ENCODE assay signal across 15 cellular contexts in the genomic region with DNA sequence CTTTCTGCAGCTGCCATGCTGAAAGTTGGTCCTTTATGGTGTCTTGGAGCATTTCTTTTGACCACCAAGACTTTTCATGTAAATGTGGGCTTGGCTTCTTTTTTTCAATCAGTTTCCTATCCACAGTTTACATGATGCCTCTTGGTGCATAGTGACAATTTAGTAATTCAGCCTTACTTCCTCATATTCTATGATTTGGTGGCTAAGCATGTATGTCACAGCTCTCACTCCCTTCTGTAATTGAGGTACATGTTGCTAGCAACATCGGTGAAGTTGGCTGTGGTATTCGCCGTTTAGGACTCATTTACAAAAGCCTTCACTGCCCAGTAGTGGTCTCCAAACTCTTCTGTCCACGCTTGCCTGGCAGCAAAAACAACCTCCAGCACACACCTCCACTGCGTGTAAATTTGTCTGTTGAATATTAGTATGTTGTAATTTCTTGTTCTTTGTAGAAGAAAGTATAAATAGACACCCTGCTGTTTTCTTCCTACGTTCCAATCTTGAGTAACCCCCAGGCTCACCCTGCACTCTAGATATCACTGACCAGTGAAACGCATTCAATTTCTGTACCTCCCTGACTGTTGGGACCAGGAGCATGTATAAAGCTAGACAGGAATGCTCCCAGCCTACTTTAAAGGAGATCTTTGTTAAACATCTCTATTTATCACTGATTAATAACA.
DNase-seq lines count a peak whose midpoint lies in the region; ATAC-seq and TF ChIP-seq lines count a peak whose summit lies in the region.
"Had no signal": no experiment of that assay in that cellular context is flagged by ENCODE, and none has a peak within 500 bp of the region (broad histone marks: within the 10 kb centered on the region; RNA-seq: fewer than 3 reads in every experiment).

No MANE protein-coding gene starts in this region.

- peaks cover 6 to 25% of the 10 kb centered on the region in 2 donors for H3K36me3 Mint-ChIP-seq in stimulated activated naive B cell treated with anti-CD40 and anti-IgM and Interleukin-4, amounts not matched to agents 10 μg/mL and 1 μg/mL and 100 μg/mL, for 72 hours

- intact Hi-C loops in left ventricle myocardium inferior (cut with micrococcal nuclease), result no loop called here
- intact Hi-C loops in Right ventricle myocardium inferior (cut with DNase I), result loop anchor here (5.0 kb wide), 1 partner anchor 40 kb away; no protein-coding TSS in a partner anchor

- H3K4me3 ChIP-seq in left ventricle myocardium inferior (no peak overlapping the region), choroid plexus epithelial cell (ENCODE audit: low read depth, low read length) (no peak overlapping the region)
- H3K4me3 ChIP-seq: stomach had no signal

- no peaks in the 10 kb centered on the region for H3K27me3 ChIP-seq in left ventricle myocardium inferior (ENCODE audit: low read depth)
- H3K27me3 ChIP-seq: stomach had no signal

- H3K4me1 Mint-ChIP-seq in stimulated activated naive B cell treated with anti-CD40 and anti-IgM and Interleukin-4, amounts not matched to agents 10 μg/mL and 1 μg/mL and 100 μg/mL, for 72 hours, result peaks cover 53 to 80% of the 10 kb centered on the region in 2 donors

- TF ChIP-seq CTCF in left ventricle myocardium inferior (IDR thresholded peaks at IDR 0.05; ENCODE audit: borderline replicate concordance), result no peak
- peak; percentile 6 for TF ChIP-seq CTCF in choroid plexus epithelial cell (conservative IDR thresholded peaks at IDR 0.05; ENCODE audit: low read depth, low read length)

- no peaks in the 10 kb centered on the region for H3K9me3 ChIP-seq in left ventricle myocardium inferior (replicated peaks)
- H3K9me3 ChIP-seq: stomach had no signal

- peak overlapping the region; percentile 85 for H3K27ac ChIP-seq in left ventricle myocardium inferior (replicated peaks)

- no peaks in the 10 kb centered on the region for H3K36me3 ChIP-seq in left ventricle myocardium inferior

- DNase-seq in left ventricle myocardium inferior (no peak), Right ventricle myocardium inferior (ENCODE audit: missing footprints) (no peak), NAMALWA (ENCODE audit: low spot score) (peak; percentile 69), choroid plexus epithelial cell (ENCODE audit: low read depth) (peak; percentile 58), DMS53 treated with DMSO at 0.1 percent for 48 hours (lab: John Stamatoyannopoulos, UW; ENCODE audit: unreplicated experiment) (no peak)
- no peak for DNase-seq in stimulated activated naive B cell treated with anti-CD40 and anti-IgM and Interleukin-4, amounts not matched to agents 10 μg/mL and 1 μg/mL and 100 μg/mL, for 72 hours
- no peak for DNase-seq in stimulated activated CD4-positive, alpha-beta T cell treated with anti-CD3 and anti-CD28 coated beads, Interleukin-15, amount 100 ng/mL, for 24 hours
- DNase-seq: effector CD4-positive, alpha-beta T cell; NCI-H146; NCI-H524 treated with DMSO at 0.1 percent for 48 hours; stimulated activated CD4-positive, alpha-beta T cell treated with anti-CD3 and anti-CD28 coated beads, Interleukin-4, amount 100 ng/mL, for 4 hours; stomach had no signal

- H3K9me3 Mint-ChIP-seq in stimulated activated naive B cell treated with anti-CD40 and anti-IgM and Interleukin-4, amounts not matched to agents 10 μg/mL and 1 μg/mL and 100 μg/mL, for 72 hours, result no peaks in the 10 kb centered on the region
- H3K9me3 Mint-ChIP-seq: activated T-helper 1 cell treated with anti-CD3 and anti-CD28 coated beads, Interleukin-12 subunit alpha, Interleukin-12 subunit beta, Interleukin-2, Interleukin-4 antibody, amounts not matched to agents 30 ng/mL and 10 ng/mL and 1 ng/mL, durations not matched to agents 14 hours and 24 hours and 36 hours had no signal

- peak overlapping the region; percentile 74 for H3K27ac Mint-ChIP-seq in stimulated activated naive B cell treated with anti-CD40 and anti-IgM and Interleukin-4, amounts not matched to agents 10 μg/mL and 1 μg/mL and 100 μg/mL, for 72 hours
- H3K27ac Mint-ChIP-seq: activated T-helper 1 cell treated with anti-CD3 and anti-CD28 coated beads, Interleukin-12 subunit alpha, Interleukin-12 subunit beta, Interleukin-2, Interleukin-4 antibody, amounts not matched to agents 30 ng/mL and 10 ng/mL and 1 ng/mL, durations not matched to agents 14 hours and 24 hours and 36 hours had no signal

- H3K4me1 ChIP-seq in left ventricle myocardium inferior, result peaks cover 95% of the 10 kb centered on the region

- ATAC-seq in Right ventricle myocardium inferior (no peak), GM21360 (IDR thresholded peaks at IDR 0.05; ENCODE audit: unreplicated experiment) (no peak)
- peak; percentile 85 to 89 for ATAC-seq in stimulated activated naive B cell treated with anti-CD40 and anti-IgM and Interleukin-4, amounts not matched to agents 10 μg/mL and 1 μg/mL and 100 μg/mL, for 72 hours (replicated peaks)
- ATAC-seq: activated CD4-positive, CD25-positive, alpha-beta regulatory T cell treated with anti-CD3 and anti-CD28 coated beads, Interleukin-2, amount 50 U/mL, for 24 hours had no signal

- no peak overlapping the region for H3K4me3 Mint-ChIP-seq in stimulated activated naive B cell treated with anti-CD40 and anti-IgM and Interleukin-4, amounts not matched to agents 10 μg/mL and 1 μg/mL and 100 μg/mL, for 72 hours
- H3K4me3 Mint-ChIP-seq: activated T-helper 1 cell treated with anti-CD3 and anti-CD28 coated beads, Interleukin-12 subunit alpha, Interleukin-12 subunit beta, Interleukin-2, Interleukin-4 antibody, amounts not matched to agents 30 ng/mL and 10 ng/mL and 1 ng/mL, durations not matched to agents 14 hours and 24 hours and 36 hours had no signal

- H3K27me3 Mint-ChIP-seq in stimulated activated naive B cell treated with anti-CD40 and anti-IgM and Interleukin-4, amounts not matched to agents 10 μg/mL and 1 μg/mL and 100 μg/mL, for 72 hours, result no peaks in the 10 kb centered on the region

Comparison
In these comparisons a context has a peak if more than half of its experiments do, and no peak if none do; other contexts are left out.
1. DNase-seq: peak in NAMALWA (single experiment) and choroid plexus epithelial cell (single experiment); none in left ventricle myocardium inferior (single experiment), Right ventricle myocardium inferior (single experiment), stimulated activated naive B cell treated with anti-CD40 and anti-IgM and Interleukin-4, amounts not matched to agents 10 μg/mL and 1 μg/mL and 100 μg/mL, for 72 hours (single experiment), stimulated activated CD4-positive, alpha-beta T cell treated with anti-CD3 and anti-CD28 coated beads, Interleukin-15, amount 100 ng/mL, for 24 hours (single experiment) and DMS53 treated with DMSO at 0.1 percent for 48 hours (single experiment).
2. ATAC-seq: peak in stimulated activated naive B cell treated with anti-CD40 and anti-IgM and Interleukin-4, amounts not matched to agents 10 μg/mL and 1 μg/mL and 100 μg/mL, for 72 hours (2 of 2); none in Right ventricle myocardium inferior (single experiment) and GM21360 (single experiment).